21 cellular contexts compared by ENCODE assay signal in genomic region chr14:74368441-74368840, GRCh38. TPM values are rescaled to one million over a fixed set of nuclear protein-coding genes. Genes with fewer than 3 reads are reported as not detected.
DNase-seq lines count a peak whose midpoint lies in the region; ATAC-seq, FAIRE-seq and TF ChIP-seq lines count a peak whose summit lies in the region.
"Had no signal": no experiment of that assay in that cellular context is flagged by ENCODE, and none has a peak within 500 bp of the region (broad histone marks: within the 10 kb centered on the region; RNA-seq: fewer than 3 reads in every experiment).

No MANE protein-coding gene starts in this region.

- H4K20me1 ChIP-seq in H9 (ENCODE audit: control insufficient read depth, insufficient read depth, insufficient read length): no peaks in the 10 kb centered on the region
- no peaks in the 10 kb centered on the region for H4K20me1 ChIP-seq in H1 (replicated peaks in 1 of 2; ENCODE audit: control insufficient read depth in 1 of 2, insufficient read depth in 2 of 2, low read length in 2 of 2)
- H4K20me1 ChIP-seq: BLaER1 treated with 17β-estradiol and CSF1 and Interleukin-3, amounts not matched to agents 10 nM and 100 nM had no signal

- H3K4me3 ChIP-seq in H1 (ENCODE audit: extremely low read depth in 1 of 4, insufficient read depth in 2 of 4, low read depth in 3 of 4, low read length in 4 of 4): no peak overlapping the region
- H3K4me3 ChIP-seq: BLaER1 treated with 17β-estradiol and CSF1 and Interleukin-3, amounts not matched to agents 10 nM and 100 nM had no signal

- DNase-seq in H9 (no peak), H1 (ENCODE audit: low read depth in 1 of 2, low spot score in 2 of 2) (no peak), posterior vena cava (ENCODE audit: low spot score) (peak; percentile 42), SIG-M5 (lab: John Stamatoyannopoulos, UW) (no peak), GM10266 (ENCODE audit: extremely low spot score) (no peak), NOMO-1 treated with DMSO at 0.1 percent for 48 hours (lab: John Stamatoyannopoulos, UW; ENCODE audit: unreplicated experiment) (no peak)
- DNase-seq: ACHN; Calu3; CD4-positive, CD25-positive, alpha-beta regulatory T cell; DMS 273 treated with DMSO at 0.1 percent for 48 hours; KG1 had no signal

- H2AFZ ChIP-seq in H9 (ENCODE audit: low read length) (no peak overlapping the region), H1 (ENCODE audit: low read length) (no peak overlapping the region)

- H2AK5ac ChIP-seq in H9 (ENCODE audit: insufficient read length, low read length): no peak overlapping the region
- peak overlapping the region; percentile 69 for H2AK5ac ChIP-seq in H1 (ENCODE audit: low read depth, low read length)

- H3K4me3 Mint-ChIP-seq in H9: no peak overlapping the region
- H3K4me3 Mint-ChIP-seq: CD4-positive, CD25-positive, alpha-beta regulatory T cell; IgD-negative memory B cell had no signal

- H3K9me3 ChIP-seq in H9 (ENCODE audit: control insufficient read depth, low read depth, low read length): no peaks in the 10 kb centered on the region
- no peaks in the 10 kb centered on the region for H3K9me3 ChIP-seq in H1 (ENCODE audit: insufficient read depth in 2 of 2, low read depth in 1 of 2, low read length in 1 of 2)
- H3K9me3 ChIP-seq: BLaER1 treated with 17β-estradiol and CSF1 and Interleukin-3, amounts not matched to agents 10 nM and 100 nM had no signal

- H4K5ac ChIP-seq in H9 (ENCODE audit: insufficient read length, low read depth, low read length) (no peak overlapping the region), H1 (ENCODE audit: insufficient read length, low read depth, low read length) (no peak overlapping the region)

- H3K27me3 ChIP-seq in H9 (ENCODE audit: insufficient read depth, low read length): no peaks in the 10 kb centered on the region
- H3K27me3 ChIP-seq in H1 (replicated peaks in 1 of 4; ENCODE audit: control insufficient read depth in 3 of 4, extremely low read depth in 1 of 4, insufficient read depth in 3 of 4, low read length in 3 of 4): no peaks in the 10 kb centered on the region
- H3K27me3 ChIP-seq: BLaER1 treated with 17β-estradiol and CSF1 and Interleukin-3, amounts not matched to agents 10 nM and 100 nM had no signal

- no CpG with 5 or more reads among the region's 8 CpGs for WGBS in H9 (ENCODE audit: extremely low coverage, insufficient read length, low lambda C conversion rate)
- 84% methylated on average over 8 of the region's 8 CpGs; no CpG with 5 or more reads in 1 of the 2 experiments for WGBS in H1 (ENCODE audit: extremely low coverage in 1 of 2, insufficient coverage in 1 of 2, insufficient read length in 1 of 2, insufficient replicate concordance in 2 of 2, low coverage in 1 of 2, low lambda C conversion rate in 2 of 2, missing lambda C conversion rate in 1 of 2), 2 experiments

- H2BK12ac ChIP-seq in H9 (ENCODE audit: insufficient read length, low read depth, low read length) (no peak overlapping the region), H1 (ENCODE audit: low read depth, low read length) (no peak overlapping the region)

- H4K8ac ChIP-seq in H9 (replicated peaks; ENCODE audit: insufficient read length, low read depth, low read length) (no peak overlapping the region), H1 (ENCODE audit: extremely low read depth, insufficient read depth, low read length) (no peak overlapping the region)

- no peak overlapping the region for H4K91ac ChIP-seq in H9 (ENCODE audit: insufficient read length, low read depth, low read length)
- no peak overlapping the region for H4K91ac ChIP-seq in H1 (replicated peaks; ENCODE audit: insufficient read length, low read length)

- no peak for TF ChIP-seq RAD21 in H1 (IDR thresholded peaks at IDR 0.05 in 1 of 2, conservative IDR thresholded peaks at IDR 0.05 in 1 of 2; ENCODE audit: low read depth in 2 of 2, low read length in 2 of 2)

- no peak for TF ChIP-seq CTCF in H9 (conservative IDR thresholded peaks at IDR 0.05)
- no peak for TF ChIP-seq CTCF in H1 (IDR thresholded peaks at IDR 0.05; ENCODE audit: control extremely low read depth in 1 of 3, insufficient read depth in 1 of 3, low read depth in 1 of 3, low read length in 3 of 3)
- no peak for TF ChIP-seq CTCF in GM10266 (IDR thresholded peaks at IDR 0.05; ENCODE audit: control insufficient read depth, insufficient read depth, low read depth, missing control alignments)

- no peak overlapping the region for H3T11ph ChIP-seq in H9 (ENCODE audit: low read length)

- H3K4me1 ChIP-seq in H9 (ENCODE audit: insufficient read depth, low read length) (no peaks in the 10 kb centered on the region), H1 (replicated peaks in 1 of 4; ENCODE audit: control insufficient read depth in 3 of 4, insufficient read depth in 4 of 4, low read length in 3 of 4) (peaks cover 0 to 6% (median 4%) of the 10 kb centered on the region in 4 experiments; a peak in 4 of 7 replicates)

- POLR2A ChIA-PET in H1 (lab: Charles Lee; ENCODE audit: partially characterized antibody): interaction anchor here (0.5 to 5.5 kb wide), 7 partner anchors 8 to 110 kb away, joined by 3 to 30 read pairs (median 6); partner anchors contain the start of gene VRTN

- H3K4me2 ChIP-seq in H9 (ENCODE audit: insufficient read depth, insufficient read length, low read length) (no peak overlapping the region), H1 (ENCODE audit: insufficient read depth in 1 of 2, low read depth in 2 of 2, low read length in 2 of 2) (no peak overlapping the region)
- H3K4me2 ChIP-seq: BLaER1 treated with 17β-estradiol and CSF1 and Interleukin-3, amounts not matched to agents 10 nM and 100 nM had no signal

- H2BK15ac ChIP-seq in H9 (ENCODE audit: low read depth, low read length) (no peak overlapping the region), H1 (ENCODE audit: low read length) (no peak overlapping the region)

- no peaks in the 10 kb centered on the region for H3K36me3 ChIP-seq in H1 (ENCODE audit: control insufficient read depth in 2 of 4, insufficient read depth in 4 of 4, low read length in 3 of 4)
- H3K36me3 ChIP-seq: BLaER1 treated with 17β-estradiol and CSF1 and Interleukin-3, amounts not matched to agents 10 nM and 100 nM had no signal

- no peak for TF ChIP-seq EP300 in H1 (IDR thresholded peaks at IDR 0.05; ENCODE audit: borderline replicate concordance in 1 of 2, low read depth in 2 of 2, low read length in 2 of 2)

- no peaks in the 10 kb centered on the region for H3K27me3 Mint-ChIP-seq in H9 (ENCODE audit: low read depth)

- no peaks in the 10 kb centered on the region for H3K9me3 Mint-ChIP-seq in H9
- H3K9me3 Mint-ChIP-seq: IgD-negative memory B cell had no signal

- H3K4me1 Mint-ChIP-seq in H9: peaks cover 18 to 20% of the 10 kb centered on the region in 2 experiments

- H2BK120ac ChIP-seq in H9 (ENCODE audit: low read depth, low read length, poor library complexity, severe bottlenecking) (no peak overlapping the region), H1 (replicated peaks; ENCODE audit: low read depth, low read length) (no peak overlapping the region)

- no peak overlapping the region for H3K9ac ChIP-seq in H9 (ENCODE audit: extremely low read depth, insufficient read length, low read length)
- H3K9ac ChIP-seq in H1 (replicated peaks in 1 of 4; ENCODE audit: extremely low read depth in 1 of 4, low read depth in 3 of 4, low read length in 3 of 4): no peak overlapping the region
- H3K9ac ChIP-seq: BLaER1 treated with 17β-estradiol and CSF1 and Interleukin-3, amounts not matched to agents 10 nM and 100 nM had no signal

- intact Hi-C loops in posterior vena cava (cut with DNase I): loop anchor here in 1 of 2 donors (10.0 kb wide), 2 partner anchors 96 to 246 kb away; partner anchors contain the start of gene LTBP2

- CTCF ChIA-PET in H1 (lab: Charles Lee; ENCODE audit: partially characterized antibody): interaction anchor here (0.5 to 4.4 kb wide), 9 partner anchors 12 to 111 kb away, joined by 3 to 22 read pairs (median 3); no protein-coding TSS in a partner anchor

- no peak overlapping the region for H3K27ac ChIP-seq in H9 (ENCODE audit: insufficient read length, low read depth, low read length)
- H3K27ac ChIP-seq in H1 (ENCODE audit: low read depth, low read length): no peak overlapping the region
- H3K27ac ChIP-seq: BLaER1 treated with 17β-estradiol and CSF1 and Interleukin-3, amounts not matched to agents 10 nM and 100 nM had no signal

- H3K18ac ChIP-seq in H9 (ENCODE audit: insufficient read length, low read depth, low read length) (no peak overlapping the region), H1 (ENCODE audit: extremely low read depth, low read length) (no peak overlapping the region)

- ATAC-seq in HG02571 (IDR thresholded peaks at IDR 0.05; ENCODE audit: unreplicated experiment): no peak

- H3K14ac ChIP-seq in H9 (ENCODE audit: insufficient read depth, low read length) (no peak overlapping the region), H1 (ENCODE audit: insufficient read length) (no peak overlapping the region)

- no peak for FAIRE-seq in H1 (lab: Jason Lieb, UNC)
- FAIRE-seq: GM12891, GM19239, H54 had no signal

- H3K56ac ChIP-seq in H9 (ENCODE audit: insufficient read length, low read depth, low read length): no peak overlapping the region
- no peak overlapping the region for H3K56ac ChIP-seq in H1 (replicated peaks; ENCODE audit: insufficient read length, low read depth, low read length)

- H2BK20ac ChIP-seq in H9 (ENCODE audit: low read depth, low read length, poor library complexity, severe bottlenecking): no peak overlapping the region
- H2BK20ac ChIP-seq in H1 (ENCODE audit: low read length): no peak overlapping the region

- H3K79me2 ChIP-seq in H9 (ENCODE audit: insufficient read depth, low read length) (no peaks in the 10 kb centered on the region), H1 (ENCODE audit: control insufficient read depth in 1 of 2, insufficient read depth in 2 of 2, low read length in 2 of 2) (peaks cover 0 to 4% of the 10 kb centered on the region in 2 experiments; a peak in 1 of 4 replicates)

- no peak for TF ChIP-seq POLR2A in H1 (IDR thresholded peaks at IDR 0.05; ENCODE audit: control extremely low read depth in 1 of 2, low read depth in 2 of 2, low read length in 2 of 2)

- no peaks in the 10 kb centered on the region for H3K23me2 ChIP-seq in H9 (ENCODE audit: insufficient read length, low read depth, low read length, poor library complexity, severe bottlenecking)
- no peaks in the 10 kb centered on the region for H3K23me2 ChIP-seq in H1 (ENCODE audit: low read depth, low read length)

- H3K23ac ChIP-seq in H9 (ENCODE audit: insufficient read length, low read depth, low read length) (no peak overlapping the region), H1 (ENCODE audit: insufficient read length) (no peak overlapping the region)

- peaks cover 1 to 6% (median 5%) of the 10 kb centered on the region in 3 experiments; a peak in 5 of 7 replicates for H3K36me3 Mint-ChIP-seq in H9 (ENCODE audit: insufficient read depth in 1 of 3, low read depth in 3 of 3)
- H3K36me3 Mint-ChIP-seq: CD4-positive, CD25-positive, alpha-beta regulatory T cell had no signal

- H2BK5ac ChIP-seq in H9 (ENCODE audit: insufficient read length, low read length) (no peak overlapping the region), H1 (ENCODE audit: low read depth, low read length) (peak overlapping the region; percentile 49)

- H3K79me1 ChIP-seq in H9 (ENCODE audit: insufficient read depth, low read depth, low read length, poor library complexity, severe bottlenecking) (no peaks in the 10 kb centered on the region), H1 (ENCODE audit: low read depth, low read length) (no peaks in the 10 kb centered on the region)

- H3K4ac ChIP-seq in H9 (ENCODE audit: low read depth, low read length) (no peak overlapping the region), H1 (replicated peaks; ENCODE audit: insufficient read length, low read depth, low read length) (no peak overlapping the region)

- peak overlapping the region; percentile 18 to 78 (median 22); a peak in 5 of 7 replicates for H3K27ac Mint-ChIP-seq in H9
- H3K27ac Mint-ChIP-seq: CD4-positive, CD25-positive, alpha-beta regulatory T cell; IgD-negative memory B cell had no signal

RNA-seq across cellular contexts. Expression of gene VRTN, which starts 20.2 kb away (rescaled TPM):
- total RNA-seq in H9 (2021) (104 and 105 TPM in 2 replicates), posterior vena cava (not detected)
- 148 and 154 TPM in 2 replicates for total RNA-seq in H1 (2021; fragmentation: NEBNext Ultra II Directional; extraction: Animal tissue kit (Norgen Biotek cat#: 25700))
- 133 and 189 TPM in 2 replicates for polyA plus RNA-seq in H1 (2011; rRNA removed)
- polyA plus RNA-seq in H1 (2011; cell fraction: cytosol; rRNA removed): 182 TPM
- 122 TPM for polyA plus RNA-seq in H1 (2011; cell fraction: nucleus; rRNA removed)
- 124 to 162 TPM (median 153 TPM) in 4 replicates for polyA plus RNA-seq in H1 (2012, experiment 1 of 2)
- 151 TPM for polyA plus RNA-seq in H1 (2012, experiment 2 of 2)
- polyA plus RNA-seq in H1 (2013, experiment 1 of 2): 89.5 TPM
- 85.7 TPM for polyA plus RNA-seq in H1 (2013, experiment 2 of 2)
- polyA minus RNA-seq in H1 (2011; rRNA and poly(A)+ RNA removed): 110 and 121 TPM in 2 replicates
- polyA minus RNA-seq in H1 (2011; cell fraction: cytosol; rRNA and poly(A)+ RNA removed): 106 TPM
- 60.1 TPM for polyA minus RNA-seq in H1 (2011; cell fraction: nucleus; rRNA and poly(A)+ RNA removed)
- total RNA-seq: A172; Calu3; CD4-positive, CD25-positive, alpha-beta regulatory T cell; Daoy; G401 had no signal
- polyA plus RNA-seq: CD4-positive, CD25-positive, alpha-beta regulatory T cell; IgD-negative memory B cell had no signal

RNA-seq across cellular contexts. Expression of gene SYNDIG1L, which starts 57.6 kb away (rescaled TPM):
- 0.22 and 0.33 TPM in 2 replicates for total RNA-seq in H9 (2021)
- 3.0 and 3.5 TPM in 2 replicates for total RNA-seq in H1 (2021; fragmentation: NEBNext Ultra II Directional; extraction: Animal tissue kit (Norgen Biotek cat#: 25700))
- polyA plus RNA-seq in H1 (2011; rRNA removed): 2.5 and 3.2 TPM in 2 replicates
- 2.4 TPM for polyA plus RNA-seq in H1 (2011; cell fraction: cytosol; rRNA removed)
- 2.9 TPM for polyA plus RNA-seq in H1 (2011; cell fraction: nucleus; rRNA removed)
- polyA plus RNA-seq in H1 (2012, experiment 1 of 2): 1.7 to 3.5 TPM (median 2.9 TPM) in 4 replicates
- polyA plus RNA-seq in H1 (2012, experiment 2 of 2): 2.8 TPM
- polyA plus RNA-seq in H1 (2013, experiment 1 of 2): 3.0 TPM
- polyA plus RNA-seq in H1 (2013, experiment 2 of 2): 2.5 TPM
- polyA minus RNA-seq in H1 (2011; rRNA and poly(A)+ RNA removed): 1.5 and 2.5 TPM in 2 replicates
- 1.8 TPM for polyA minus RNA-seq in H1 (2011; cell fraction: cytosol; rRNA and poly(A)+ RNA removed)
- 0.90 TPM for polyA minus RNA-seq in H1 (2011; cell fraction: nucleus; rRNA and poly(A)+ RNA removed)
- under 1 TPM; 0.23 to 0.29 TPM for total RNA-seq in posterior vena cava
- total RNA-seq: A172; Calu3; CD4-positive, CD25-positive, alpha-beta regulatory T cell; Daoy; G401; HT-29 had no signal
- polyA plus RNA-seq: CD4-positive, CD25-positive, alpha-beta regulatory T cell; IgD-negative memory B cell had no signal

Comparison
In these comparisons a context has a peak if more than half of its experiments do, and no peak if none do; other contexts are left out.
1. RNA of gene VRTN, which starts 20.2 kb away (total RNA-seq): 148 to 154 TPM in H1 and 104 to 105 TPM in H9; not detected in posterior vena cava; every median in the first group is over 100 times any median in the second.